Comparison of ENCODE assay signal across 23 cellular contexts in the genomic region with DNA sequence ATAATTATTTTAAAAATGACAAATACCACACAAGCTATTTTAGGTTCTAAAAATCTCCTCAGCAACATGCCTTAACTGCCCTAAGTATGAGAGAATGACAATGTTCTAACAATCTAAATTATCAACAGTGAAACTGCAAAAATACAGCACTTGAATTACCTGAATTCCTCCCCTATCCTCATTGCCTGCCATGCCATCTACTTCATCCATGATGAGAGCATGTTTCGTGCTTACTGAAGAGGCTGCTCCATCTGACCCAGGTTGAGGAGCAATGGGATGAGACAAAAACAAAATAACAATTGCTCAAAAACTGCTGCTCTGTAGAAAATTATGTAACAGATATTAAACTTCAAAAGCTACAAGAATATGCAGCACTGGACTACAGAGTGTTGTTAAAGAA.
A peak's percentile ranks its signal among the peaks of the same experiment; 100 is the strongest.
DNase-seq lines count a peak whose midpoint lies in the region; TF ChIP-seq lines count a peak whose summit lies in the region.
"Had no signal": no experiment of that assay in that cellular context is flagged by ENCODE, and none has a peak within 500 bp of the region (broad histone marks: within the 10 kb centered on the region; RNA-seq: fewer than 3 reads in every experiment).

No MANE protein-coding gene starts in this region.

- H2AFZ ChIP-seq in trophoblast cell (ENCODE audit: insufficient read depth, low read length, poor library complexity): no peak overlapping the region

- no peak overlapping the region for H2BK12ac ChIP-seq in trophoblast cell (ENCODE audit: low read length)

- H3K36me3 ChIP-seq in esophagus muscularis mucosa (peaks cover 25 to 93% (median 59%) of the 10 kb centered on the region in 4 donors), trophoblast cell (ENCODE audit: control insufficient read depth in 1 of 2, insufficient read depth in 2 of 2, low read length in 2 of 2) (peaks cover 26% of the 10 kb centered on the region in 2 experiments)

- no peak overlapping the region for H2BK5ac ChIP-seq in trophoblast cell (ENCODE audit: low read depth, low read length, poor library complexity)

- H3K4me1 ChIP-seq in esophagus muscularis mucosa (no peaks in the 10 kb centered on the region), trophoblast cell (ENCODE audit: control insufficient read depth in 1 of 2, insufficient read depth in 2 of 2, low read length in 2 of 2) (no peaks in the 10 kb centered on the region)
- H3K4me1 ChIP-seq: BE2C, BLaER1 had no signal

- no peak overlapping the region for H3K9ac ChIP-seq in trophoblast cell (ENCODE audit: low read length)
- H3K9ac ChIP-seq: BLaER1 had no signal

- DNase-seq in activated CD4-positive, alpha-beta T cell treated with anti-CD3 and anti-CD28 coated beads, Interleukin-2, amount 10 ng/mL, durations not matched to agents 24 days and 14 days: no peak
- no peak for DNase-seq in activated CD4-positive, alpha-beta T cell treated with anti-CD3 and anti-CD28 coated beads for 1 hour
- DNase-seq in esophagus muscularis mucosa (ENCODE audit: extremely low spot score) (peak; percentile 24), trophoblast cell (peak; percentile 51 to 88), RPMI8226 (no peak)
- DNase-seq: 8988T; ACHN; BE2C; C1 segment of cervical spinal cord; CD4-positive, alpha-beta memory T cell; CD4-positive, CD25-positive, alpha-beta regulatory T cell; CD8-positive, alpha-beta memory T cell; COR-L47; DMS 273 treated with DMSO at 0.1 percent for 48 hours; DMS153; DMS53; DMS79; DND-41; EL; GDM1 had no signal

- H3K4ac ChIP-seq in trophoblast cell (ENCODE audit: low read depth, low read length): no peak overlapping the region

- no peak for TF ChIP-seq CTCF in esophagus muscularis mucosa (IDR thresholded peaks at IDR 0.05)

- H3K9me3 Mint-ChIP-seq in activated CD4-positive, alpha-beta T cell treated with anti-CD3 and anti-CD28 coated beads, Interleukin-2, amount 10 ng/mL, durations not matched to agents 24 days and 14 days: no peaks in the 10 kb centered on the region
- H3K9me3 Mint-ChIP-seq: CD4-positive, alpha-beta memory T cell had no signal

- no peak for TF ChIP-seq POLR2A in esophagus muscularis mucosa (IDR thresholded peaks at IDR 0.05; ENCODE audit: low read depth)

- peaks cover 62% of the 10 kb centered on the region for H3K36me3 Mint-ChIP-seq in activated CD4-positive, alpha-beta T cell treated with anti-CD3 and anti-CD28 coated beads, Interleukin-2, amount 10 ng/mL, durations not matched to agents 24 days and 14 days (ENCODE audit: low read depth)

- H2AK5ac ChIP-seq in trophoblast cell (ENCODE audit: low read length): no peak overlapping the region

- WGBS in esophagus muscularis mucosa: 86% methylated on average over 1 of the region's 1 CpG
- WGBS in trophoblast cell (ENCODE audit: extremely low coverage, insufficient coverage, insufficient read length): no CpG with 5 or more reads among the region's 1 CpG

- H3K9me3 ChIP-seq in esophagus muscularis mucosa (no peaks in the 10 kb centered on the region), trophoblast cell (ENCODE audit: insufficient read depth, low read depth, low read length) (no peaks in the 10 kb centered on the region)
- H3K9me3 ChIP-seq: BE2C had no signal

- H3K27me3 ChIP-seq in esophagus muscularis mucosa (no peaks in the 10 kb centered on the region), trophoblast cell (ENCODE audit: insufficient read depth, low read length) (no peaks in the 10 kb centered on the region)
- H3K27me3 ChIP-seq: BE2C, BLaER1 had no signal

- no peak overlapping the region for H3K4me2 ChIP-seq in trophoblast cell (ENCODE audit: low read length)
- H3K4me2 ChIP-seq: BLaER1 had no signal

- intact Hi-C loops in activated CD4-positive, alpha-beta T cell treated with anti-CD3 and anti-CD28 coated beads, Interleukin-2, amount 10 ng/mL, durations not matched to agents 24 days and 14 days (cut with micrococcal nuclease): loop anchor here (10.0 kb wide), 1 partner anchor 62 kb away; the partner anchor contains the start of gene RFC1
- intact Hi-C loops in esophagus muscularis mucosa (cut with DNase I): no loop called here

- TF ChIP-seq EP300 in esophagus muscularis mucosa (IDR thresholded peaks at IDR 0.05): no peak

- no peak overlapping the region for H3K18ac ChIP-seq in trophoblast cell (ENCODE audit: low read length)

- H3K27me3 Mint-ChIP-seq in activated CD4-positive, alpha-beta T cell treated with anti-CD3 and anti-CD28 coated beads, Interleukin-2, amount 10 ng/mL, durations not matched to agents 24 days and 14 days: no peaks in the 10 kb centered on the region
- H3K27me3 Mint-ChIP-seq: CD4-positive, alpha-beta memory T cell; CD4-positive, CD25-positive, alpha-beta regulatory T cell; CD8-positive, alpha-beta memory T cell had no signal

- no peaks in the 10 kb centered on the region for H3K79me1 ChIP-seq in trophoblast cell (ENCODE audit: low read length)

- H3K23ac ChIP-seq in trophoblast cell (ENCODE audit: low read length): no peak overlapping the region

- H3K4me3 Mint-ChIP-seq in activated CD4-positive, alpha-beta T cell treated with anti-CD3 and anti-CD28 coated beads, Interleukin-2, amount 10 ng/mL, durations not matched to agents 24 days and 14 days: no peak overlapping the region
- H3K4me3 Mint-ChIP-seq: CD14-positive monocyte; CD4-positive, alpha-beta memory T cell; CD4-positive, CD25-positive, alpha-beta regulatory T cell; CD8-positive, alpha-beta memory T cell had no signal

- H4K8ac ChIP-seq in trophoblast cell (ENCODE audit: low read depth, low read length): no peak overlapping the region

- no peak overlapping the region for H2BK120ac ChIP-seq in trophoblast cell (ENCODE audit: insufficient read depth, low read length, poor library complexity)

- no peak overlapping the region for H4K91ac ChIP-seq in trophoblast cell (ENCODE audit: low read depth, low read length)

- no peak overlapping the region for H4K12ac ChIP-seq in trophoblast cell (ENCODE audit: low read depth, low read length)

- H3K27ac ChIP-seq in esophagus muscularis mucosa (replicated peaks in 1 of 4) (no peak overlapping the region), trophoblast cell (ENCODE audit: low read depth, low read length) (no peak overlapping the region)
- H3K27ac ChIP-seq: BLaER1 had no signal

- H3K27ac Mint-ChIP-seq in activated CD4-positive, alpha-beta T cell treated with anti-CD3 and anti-CD28 coated beads, Interleukin-2, amount 10 ng/mL, durations not matched to agents 24 days and 14 days: peak overlapping the region; percentile 10
- H3K27ac Mint-ChIP-seq: CD4-positive, CD25-positive, alpha-beta regulatory T cell had no signal

- H3K4me3 ChIP-seq in esophagus muscularis mucosa (no peak overlapping the region), trophoblast cell (ENCODE audit: low read depth, low read length) (no peak overlapping the region)
- H3K4me3 ChIP-seq: BLaER1, GM12878 had no signal

- no peak overlapping the region for H3K14ac ChIP-seq in trophoblast cell (ENCODE audit: low read length)

- H3K79me2 ChIP-seq in trophoblast cell (ENCODE audit: control insufficient read depth, insufficient read depth, low read length, poor library complexity): no peaks in the 10 kb centered on the region

- H3K4me1 Mint-ChIP-seq in activated CD4-positive, alpha-beta T cell treated with anti-CD3 and anti-CD28 coated beads, Interleukin-2, amount 10 ng/mL, durations not matched to agents 24 days and 14 days: peaks cover 10% of the 10 kb centered on the region
- H3K4me1 Mint-ChIP-seq: CD14-positive monocyte; CD4-positive, alpha-beta memory T cell; CD8-positive, alpha-beta memory T cell had no signal

Comparison
In these comparisons a context has a peak if more than half of its experiments do, and no peak if none do; other contexts are left out.
1. DNase-seq: peak in esophagus muscularis mucosa (single experiment) and trophoblast cell (2 of 2); none in activated CD4-positive, alpha-beta T cell treated with anti-CD3 and anti-CD28 coated beads, Interleukin-2, amount 10 ng/mL, durations not matched to agents 24 days and 14 days (single experiment), activated CD4-positive, alpha-beta T cell treated with anti-CD3 and anti-CD28 coated beads for 1 hour (single experiment) and RPMI8226 (single experiment).